In genomic region chr21:46634427-46634826, GRCh38 we compare ENCODE assay signal across 8 cellular contexts. TPM values are rescaled to one million over a fixed set of nuclear protein-coding genes. Genes with fewer than 3 reads are reported as not detected.
DNase-seq lines count a peak whose midpoint lies in the region; FAIRE-seq and TF ChIP-seq lines count a peak whose summit lies in the region.

No MANE protein-coding gene starts in this region.

- H3K4me1 Mint-ChIP-seq in astrocyte (ENCODE audit: low read depth, unreplicated experiment) (peaks cover 20% of the 10 kb centered on the region), mesothelial cell of epicardium (peaks cover 30% of the 10 kb centered on the region)

- H3K27ac ChIP-seq in astrocyte (ENCODE audit: low read depth, low read length): peak overlapping the region; percentile 95
- peak overlapping the region; percentile 99 for H3K27ac ChIP-seq in vagina

- H3K27me3 Mint-ChIP-seq in astrocyte (ENCODE audit: low read depth, unreplicated experiment): no peaks in the 10 kb centered on the region
- H3K27me3 Mint-ChIP-seq in mesothelial cell of epicardium (ENCODE audit: low read depth): peaks cover 4% of the 10 kb centered on the region

- H2AFZ ChIP-seq in astrocyte (ENCODE audit: low read depth, low read length): peak overlapping the region; percentile 49

- peak overlapping the region; percentile 97 for H3K4me2 ChIP-seq in astrocyte (ENCODE audit: low read length)

- peak overlapping the region; percentile 80 for H3K4me3 Mint-ChIP-seq in astrocyte (ENCODE audit: unreplicated experiment)
- H3K4me3 Mint-ChIP-seq in mesothelial cell of epicardium: peak overlapping the region; percentile 86

- H4K20me1 ChIP-seq in astrocyte (ENCODE audit: insufficient read depth, low read length): peaks cover 32% of the 10 kb centered on the region

- H3K36me3 ChIP-seq in astrocyte (ENCODE audit: insufficient read depth, low read length): peaks cover 3% of the 10 kb centered on the region
- no peaks in the 10 kb centered on the region for H3K36me3 ChIP-seq in vagina

- H3K27ac Mint-ChIP-seq in astrocyte (ENCODE audit: unreplicated experiment) (peak overlapping the region; percentile 93), mesothelial cell of epicardium (peak overlapping the region; percentile 98)

- intact Hi-C loops in vagina (cut with DNase I): no loop called here

- H3K36me3 Mint-ChIP-seq in astrocyte (ENCODE audit: low read depth, unreplicated experiment) (peaks cover 6% of the 10 kb centered on the region), mesothelial cell of epicardium (no peaks in the 10 kb centered on the region)

- no peak for FAIRE-seq in astrocyte (lab: Jason Lieb, UNC)

- H3K27me3 ChIP-seq in astrocyte (ENCODE audit: insufficient read depth, low read length): peaks cover 2% of the 10 kb centered on the region
- H3K27me3 ChIP-seq in vagina: no peaks in the 10 kb centered on the region

- H3K4me3 ChIP-seq in astrocyte (ENCODE audit: insufficient read depth, low read depth, low read length): peak overlapping the region; percentile 95
- H3K4me3 ChIP-seq in vagina: peak overlapping the region; percentile 72 to 97

- peak; percentile 34 for DNase-seq in stimulated activated CD4-positive, alpha-beta T cell treated with anti-CD3 and anti-CD28 coated beads, Interleukin-15, amount 100 ng/mL, for 24 hours
- no peak for DNase-seq in stimulated activated CD4-positive, alpha-beta T cell treated with anti-CD3 and anti-CD28 coated beads, Interleukin-2, amount 100 ng/mL, for 48 hours
- DNase-seq in astrocyte (ENCODE audit: low read depth) (no peak), mesothelial cell of epicardium (ENCODE audit: low spot score in 2 of 2, unreplicated experiment in 2 of 2) (no peak), vagina (ENCODE audit: extremely low spot score in 2 of 2) (no peak), NCI-H2107 treated with DMSO at 0.1 percent for 48 hours (lab: John Stamatoyannopoulos, UW; ENCODE audit: unreplicated experiment) (no peak), NCI-H774 (lab: John Stamatoyannopoulos, UW) (no peak), activated gamma-delta T cell treated with Interleukin-2 at 50 U/mL for 16 hours (no peak)

- H3K9ac ChIP-seq in astrocyte (ENCODE audit: low read length): peak overlapping the region; percentile 97

- no peaks in the 10 kb centered on the region for H3K9me3 ChIP-seq in astrocyte (ENCODE audit: insufficient read depth, low read depth, low read length)
- H3K9me3 ChIP-seq in vagina: no peaks in the 10 kb centered on the region

- TF ChIP-seq CTCF in astrocyte (IDR thresholded peaks at IDR 0.05; ENCODE audit: insufficient read depth, low read depth, low read length) (no peak), mesothelial cell of epicardium (IDR thresholded peaks at IDR 0.05; ENCODE audit: unreplicated experiment) (no peak), vagina (IDR thresholded peaks at IDR 0.05) (no peak)

- no peak for TF ChIP-seq POLR2A in vagina (IDR thresholded peaks at IDR 0.05)

- peaks cover 25% of the 10 kb centered on the region for H3K4me1 ChIP-seq in astrocyte (ENCODE audit: insufficient read depth, low read length)
- H3K4me1 ChIP-seq in vagina: peaks cover 46% of the 10 kb centered on the region

- H3K79me2 ChIP-seq in astrocyte (ENCODE audit: insufficient read depth, low read length): peaks cover 38% of the 10 kb centered on the region

- peaks cover 3% of the 10 kb centered on the region for H3K9me3 Mint-ChIP-seq in astrocyte (ENCODE audit: unreplicated experiment)
- peaks cover 5% of the 10 kb centered on the region for H3K9me3 Mint-ChIP-seq in mesothelial cell of epicardium

RNA-seq across cellular contexts. Expression of gene PRMT2, which starts 1.0 kb away (rescaled TPM):
- 105 and 106 TPM in 2 replicates for total RNA-seq in astrocyte
- 80.0 to 85.5 TPM (median 84.4 TPM) in 3 replicates for total RNA-seq in mesothelial cell of epicardium
- total RNA-seq in vagina: 78.1 TPM

RNA-seq across cellular contexts. Expression of gene S100B, which starts 29.5 kb away (rescaled TPM):
- total RNA-seq in astrocyte: 1.0 and 2.0 TPM in 2 replicates
- total RNA-seq in mesothelial cell of epicardium: 0.27 TPM in 2 of 3 replicates, not detected in the other
- total RNA-seq in vagina: 19.9 TPM
